10 cellular contexts compared by ENCODE assay signal in genomic region chr7:149719912-149720335, GRCh38. TPM values are rescaled to one million over a fixed set of nuclear protein-coding genes. Genes with fewer than 3 reads are reported as not detected.
DNase-seq lines count a peak whose midpoint lies in the region; ATAC-seq, FAIRE-seq and TF ChIP-seq lines count a peak whose summit lies in the region.
"Had no signal": no experiment of that assay in that cellular context is flagged by ENCODE, and none has a peak within 500 bp of the region (broad histone marks: within the 10 kb centered on the region; RNA-seq: fewer than 3 reads in every experiment).

No MANE protein-coding gene starts in this region.

- TF ChIP-seq CTCF in A549 (IDR thresholded peaks at IDR 0.05) (no peak), foreskin fibroblast (IDR thresholded peaks at IDR 0.05; ENCODE audit: low read depth, low read length) (no peak), spleen (IDR thresholded peaks at IDR 0.05 in 8 of 11, conservative IDR thresholded peaks at IDR 0.05 in 3 of 11) (no peak)

- POLR2A ChIA-PET in A549 (lab: Yijun Ruan, JAX): no interaction called here

- H3K27me3 ChIP-seq in spleen (replicated peaks in 1 of 7): no peaks in the 10 kb centered on the region

- peaks cover 4 to 10% (median 9%) of the 10 kb centered on the region in 3 donors for H3K36me3 Mint-ChIP-seq in immature natural killer cell

- H3K27ac Mint-ChIP-seq in immature natural killer cell: peak overlapping the region in 4 of 6 donors; percentile 42 to 87 (median 86)
- H3K27ac Mint-ChIP-seq: T-helper 1 cell treated with Interleukin-12 subunit alpha and Interleukin-12 subunit beta and Interleukin-4 antibody, amounts not matched to agents 30 μg/mL and 1 μg/mL, for 36 hours had no signal

- 49% methylated on average over 5 of the region's 5 CpGs for WGBS in A549 (ENCODE audit: missing lambda C conversion rate)
- WGBS in spleen, 5 donors: 57 to 89% (median 77%) methylated on average over 3 to 5 of the region's 5 CpGs

- H3K4me2 ChIP-seq in A549: peak overlapping the region; percentile 57

- no peak for TF ChIP-seq RAD21 in A549 (conservative IDR thresholded peaks at IDR 0.05 in 1 of 2, IDR thresholded peaks at IDR 0.05 in 1 of 2)

- H3K4me1 Mint-ChIP-seq in immature natural killer cell: peaks cover 41 to 42% of the 10 kb centered on the region in 2 donors

- H3K9me3 Mint-ChIP-seq in immature natural killer cell: no peaks in the 10 kb centered on the region
- H3K9me3 Mint-ChIP-seq: T-helper 1 cell treated with Interleukin-12 subunit alpha and Interleukin-12 subunit beta and Interleukin-4 antibody, amounts not matched to agents 30 μg/mL and 1 μg/mL, for 36 hours had no signal

- no peak for FAIRE-seq in A549 (lab: Jason Lieb, UNC)

- H3K4me1 ChIP-seq in A549: peaks cover 29% of the 10 kb centered on the region
- H3K4me1 ChIP-seq in spleen: peaks cover 7 to 37% (median 12%) of the 10 kb centered on the region in 6 donors

- H3K27me3 Mint-ChIP-seq in immature natural killer cell (ENCODE audit: low read depth in 3 of 3): peaks cover 3 to 12% (median 8%) of the 10 kb centered on the region in 3 donors

- H3K4me3 Mint-ChIP-seq in immature natural killer cell: peak overlapping the region in 4 of 5 donors; percentile 40 to 74 (median 68)
- H3K4me3 Mint-ChIP-seq: T-helper 1 cell treated with Interleukin-12 subunit alpha and Interleukin-12 subunit beta and Interleukin-4 antibody, amounts not matched to agents 30 μg/mL and 1 μg/mL, for 36 hours had no signal

- TF ChIP-seq POLR2A in A549 (IDR thresholded peaks at IDR 0.05; ENCODE audit: low read length): no peak
- TF ChIP-seq POLR2A in spleen (IDR thresholded peaks at IDR 0.05): no peak

- CTCF ChIA-PET in A549 (lab: Yijun Ruan, JAX): interaction anchor here (1.0 to 2.1 kb wide), 2 partner anchors 11 to 23 kb away, joined by 3 to 10 read pairs; no protein-coding TSS in a partner anchor

- H3K9me3 ChIP-seq in A549: no peaks in the 10 kb centered on the region
- H3K9me3 ChIP-seq in spleen: no peaks in the 10 kb centered on the region

- no peak for DNase-seq in A549 (ENCODE audit: low read depth in 1 of 2, low spot score in 1 of 2)
- DNase-seq in immature natural killer cell: peak in 1 of 3 donors; percentile 12
- no peak for DNase-seq in NCI-H1417 (lab: John Stamatoyannopoulos, UW)
- DNase-seq in foreskin fibroblast: no peak
- no peak for DNase-seq in spleen
- no peak for DNase-seq in cerebellum (ENCODE audit: low spot score)
- DNase-seq: DMS79 treated with DMSO at 0.1 percent for 48 hours had no signal

- ATAC-seq in A549 (peak; percentile 8 to 29; a peak in 3 of 6 replicates), GM18909 (IDR thresholded peaks at IDR 0.05; ENCODE audit: poor library complexity, unreplicated experiment) (peak; percentile 48), HG03460 (IDR thresholded peaks at IDR 0.05; ENCODE audit: unreplicated experiment) (peak; percentile 37)

- H3K4me3 ChIP-seq in A549: no peak overlapping the region
- no peak overlapping the region for H3K4me3 ChIP-seq in foreskin fibroblast (ENCODE audit: low read depth in 1 of 2, low read length in 2 of 2)
- H3K4me3 ChIP-seq in spleen: no peak overlapping the region

- TF ChIP-seq EP300 in A549 (IDR thresholded peaks at IDR 0.05): no peak

- peak overlapping the region in 1 of 2 experiments; percentile 55; a peak in 2 of 6 replicates for H3K27ac ChIP-seq in A549
- H3K27ac ChIP-seq in spleen: no peak overlapping the region

- H3K36me3 ChIP-seq in spleen: peaks cover 0 to 60% (median 42%) of the 10 kb centered on the region in 6 donors

- intact Hi-C loops in spleen (cut with DNase I; ENCODE audit: low total_unique reads): no loop called here

TF ChIP-seq in A549, 52 proteins besides CTCF, POLR2A, EP300 and RAD21:
- no peak for TF ChIP-seq HOXA7 (CRISPR knock-in tag; IDR thresholded peaks at IDR 0.05)
- no peak for TF ChIP-seq CEBPB (IDR thresholded peaks at IDR 0.05)
- TF ChIP-seq BHLHE40 (IDR thresholded peaks at IDR 0.05; ENCODE audit: low read depth, low read length): no peak
- no peak for TF ChIP-seq KDM1A (IDR thresholded peaks at IDR 0.05; ENCODE audit: low read depth)
- TF ChIP-seq, protein P1, sequence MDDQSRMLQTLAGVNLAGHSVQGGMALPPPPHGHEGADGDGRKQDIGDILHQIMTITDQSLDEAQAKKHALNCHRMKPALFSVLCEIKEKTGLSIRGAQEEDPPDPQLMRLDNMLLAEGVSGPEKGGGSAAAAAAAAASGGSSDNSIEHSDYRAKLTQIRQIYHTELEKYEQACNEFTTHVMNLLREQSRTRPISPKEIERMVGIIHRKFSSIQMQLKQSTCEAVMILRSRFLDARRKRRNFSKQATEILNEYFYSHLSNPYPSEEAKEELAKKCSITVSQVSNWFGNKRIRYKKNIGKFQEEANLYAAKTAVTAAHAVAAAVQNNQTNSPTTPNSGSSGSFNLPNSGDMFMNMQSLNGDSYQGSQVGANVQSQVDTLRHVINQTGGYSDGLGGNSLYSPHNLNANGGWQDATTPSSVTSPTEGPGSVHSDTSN (IDR thresholded peaks at IDR 0.05): no peak
- TF ChIP-seq MAX (IDR thresholded peaks at IDR 0.05): no peak

RNA-seq across cellular contexts. Expression of gene ZNF467, which starts 53.5 kb away (rescaled TPM):
- polyA plus RNA-seq in A549 (2011; rRNA removed) (2.4 and 3.3 TPM in 2 replicates), A549 (2017; fragmentation: RNase III; extraction: RNeasy Plus Mini Kit Qiagen cat#74134 plus additional on column Dnase treatment) (2.0 to 4.1 TPM (median 3.1 TPM) in 3 replicates), immature natural killer cell (1 to 10 TPM in 2 of 3 donors, not detected in 1; 1.5 to 2.3 TPM), spleen (10 to 100 TPM in 2 of 3 donors, 1 to 10 TPM in 1; 6.0 to 15.2 (median 12.8) TPM)
- polyA plus RNA-seq in A549 (2012; cell fraction: cytosol; rRNA removed): 3.7 and 5.4 TPM in 2 replicates
- polyA plus RNA-seq in A549 (2012; cell fraction: nucleus; rRNA removed): 9.2 and 14.9 TPM in 2 replicates
- 1.9 and 3.1 TPM in 2 replicates for polyA minus RNA-seq in A549 (2011; rRNA and poly(A)+ RNA removed)
- total RNA-seq in spleen (10 to 100 TPM; 25.5 to 48.5 (median 37.6) TPM), cerebellum (3.2 TPM)
